ENCODE assay signal across 23 cellular contexts in the genomic region with DNA sequence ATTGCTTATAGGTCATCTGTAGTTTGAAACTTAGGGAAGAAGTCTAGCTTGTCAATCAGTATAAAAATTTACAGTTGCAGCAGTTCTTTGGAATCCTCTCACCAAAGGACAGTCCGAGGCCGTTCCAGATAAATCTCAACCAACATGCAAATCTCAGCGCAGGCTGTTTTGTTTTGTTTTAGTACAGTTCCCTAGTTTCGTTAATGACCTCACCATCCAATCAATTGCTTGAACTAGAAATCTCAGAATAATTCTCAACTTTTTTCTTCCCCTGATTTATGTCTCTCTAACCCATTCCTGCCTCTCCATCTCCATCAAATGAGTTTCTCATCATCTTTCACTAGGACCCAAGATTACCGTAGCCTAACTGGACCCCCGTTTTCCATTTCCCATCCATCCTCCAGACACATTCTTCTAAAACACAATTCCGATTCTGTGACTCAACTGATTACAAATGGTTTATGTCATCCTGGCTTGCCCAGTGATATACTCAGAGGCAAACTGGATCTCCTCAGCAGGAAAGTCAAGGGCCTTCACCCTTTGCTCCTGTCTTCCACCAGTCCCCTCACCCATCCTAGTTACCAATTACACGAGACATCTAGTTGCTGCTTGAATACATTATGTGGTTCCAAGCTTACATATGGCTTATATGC. TPM values are rescaled to one million over a fixed set of nuclear protein-coding genes. Genes with fewer than 3 reads are reported as not detected.
A peak's percentile ranks its signal among the peaks of the same experiment; 100 is the strongest.
DNase-seq lines count a peak whose midpoint lies in the region; ATAC-seq and TF ChIP-seq lines count a peak whose summit lies in the region.
"Had no signal": no experiment of that assay in that cellular context is flagged by ENCODE, and none has a peak within 500 bp of the region (broad histone marks: within the 10 kb centered on the region; RNA-seq: fewer than 3 reads in every experiment).

No MANE protein-coding gene starts in this region.

- no peak for TF ChIP-seq POLR2A in testis (IDR thresholded peaks at IDR 0.05)

- peak overlapping the region; percentile 49 for H3K4me3 ChIP-seq in osteoblast (ENCODE audit: insufficient read depth, low read length)
- H3K4me3 ChIP-seq in testis: no peak overlapping the region
- H3K4me3 ChIP-seq: colonic mucosa, HAP-1, ovary, right lobe of liver had no signal

- H3K9me3 ChIP-seq in osteoblast (ENCODE audit: low read depth, low read length): peaks cover 4% of the 10 kb centered on the region
- H3K9me3 ChIP-seq in testis: no peaks in the 10 kb centered on the region
- H3K9me3 ChIP-seq: colonic mucosa had no signal

- H2AFZ ChIP-seq in osteoblast (ENCODE audit: low read length): peak overlapping the region; percentile 65

- 85 to 91% methylated on average over 8 of the region's 8 CpGs for WGBS in testis, 2 donors

- DNase-seq in ELR (ENCODE audit: low read depth): peak; percentile 86
- DNase-seq in RPMI7951 (ENCODE audit: low read depth): peak; percentile 52
- DNase-seq in fibroblast of peridontal ligament (ENCODE audit: extremely low read depth): peak; percentile 33
- no peak for DNase-seq in osteoblast (ENCODE audit: insufficient read length, low spot score, missing footprints)
- DNase-seq in ecto neural progenitor cell (ENCODE audit: low spot score): no peak
- no peak for DNase-seq in testis
- no peak for DNase-seq in SK-N-DZ (ENCODE audit: low spot score)
- DNase-seq: activated CD4-positive, alpha-beta T cell treated with anti-CD3 and anti-CD28 coated beads for 48 hours; CD4-positive, alpha-beta memory T cell; colonic mucosa; foreskin melanocyte; left cardiac atrium; naive thymus-derived CD4-positive, alpha-beta T cell; NCI-H1092 treated with DMSO at 0.1 percent for 48 hours; NCI-H2029 treated with DMSO at 0.1 percent for 48 hours; NCI-H446 treated with DMSO at 0.1 percent for 48 hours; ovary; right lobe of liver had no signal

- peak overlapping the region; percentile 58 for H3K4me2 ChIP-seq in osteoblast (ENCODE audit: insufficient read depth, low read length)

- TF ChIP-seq CTCF in osteoblast (IDR thresholded peaks at IDR 0.05; ENCODE audit: extremely low read depth, low read depth, low read length) (no peak), testis (IDR thresholded peaks at IDR 0.05) (no peak)

- no peaks in the 10 kb centered on the region for H4K20me1 ChIP-seq in osteoblast (ENCODE audit: insufficient read depth, low read length)

- intact Hi-C loops in testis (cut with DNase I; ENCODE audit: low total_unique reads): loop anchor here (10.0 kb wide), 1 partner anchor 259 kb away; no protein-coding TSS in a partner anchor

- H3K4me1 ChIP-seq in osteoblast (ENCODE audit: insufficient read depth, low read length): peaks cover 8% of the 10 kb centered on the region
- H3K4me1 ChIP-seq in testis: no peaks in the 10 kb centered on the region
- H3K4me1 ChIP-seq: colonic mucosa, right lobe of liver had no signal

- peaks cover 3% of the 10 kb centered on the region for H3K27me3 ChIP-seq in osteoblast (ENCODE audit: insufficient read depth, low read length)
- no peaks in the 10 kb centered on the region for H3K27me3 ChIP-seq in testis
- H3K27me3 ChIP-seq: colonic mucosa, ovary, right lobe of liver had no signal

- peak overlapping the region; percentile 64 for H3K27ac ChIP-seq in osteoblast (ENCODE audit: low read depth, low read length)
- H3K27ac ChIP-seq in testis: no peak overlapping the region
- H3K27ac ChIP-seq: colonic mucosa, ovary, right lobe of liver had no signal

- no peaks in the 10 kb centered on the region for H3K79me2 ChIP-seq in osteoblast (ENCODE audit: insufficient read depth, low read length)

- H3K36me3 ChIP-seq in osteoblast (ENCODE audit: insufficient read depth, low read length) (no peaks in the 10 kb centered on the region), testis (ENCODE audit: low read depth, missing control alignments) (no peaks in the 10 kb centered on the region)
- H3K36me3 ChIP-seq: colonic mucosa, HAP-1, ovary, right lobe of liver had no signal

- no peak for ATAC-seq in GM19395 (IDR thresholded peaks at IDR 0.05; ENCODE audit: unreplicated experiment)
- ATAC-seq: activated naive CD4-positive, alpha-beta T cell treated with anti-CD3 and anti-CD28 coated beads, Interleukin-2, amount 50 U/mL, for 72 hours; naive thymus-derived CD4-positive, alpha-beta T cell; right lobe of liver had no signal

RNA-seq across cellular contexts. Expression of gene SMCO1, which starts 1.3 kb away (rescaled TPM):
- total RNA-seq in RPMI7951 (2014; rRNA removed; shearing (Covaris generic)): not detected in 2 replicates
- total RNA-seq in osteoblast: not detected in 2 replicates
- under 1 TPM; 0.24 to 0.25 TPM for total RNA-seq in testis
- polyA plus RNA-seq in testis (ENCODE audit: insufficient read depth, low read depth, low replicate concordance): 0.91 TPM
- polyA plus RNA-seq in SK-N-DZ (2014; cell fraction: cytosol; rRNA removed): not detected in 2 replicates
- not detected in 2 replicates for polyA plus RNA-seq in SK-N-DZ (2014; cell fraction: nucleus; rRNA removed)
- total RNA-seq: activated naive CD4-positive, alpha-beta T cell treated with anti-CD3 and anti-CD28 coated beads, Interleukin-2, amount 50 U/mL, for 72 hours; CD4-positive, alpha-beta memory T cell; colonic mucosa; LHCN-M2; mesenteric fat pad; naive thymus-derived CD4-positive, alpha-beta T cell; ovary; right lobe of liver had no signal
- polyA plus RNA-seq: CD4-positive, alpha-beta memory T cell; naive thymus-derived CD4-positive, alpha-beta T cell; ovary had no signal

RNA-seq across cellular contexts. Expression of gene RNF168, which starts 10.3 kb away (rescaled TPM):
- 19.9 and 20.1 TPM in 2 replicates for total RNA-seq in RPMI7951 (2014; rRNA removed; shearing (Covaris generic))
- 21.7 and 24.8 TPM in 2 replicates for total RNA-seq in osteoblast
- total RNA-seq in testis: 10 to 100 TPM; 37.7 to 52.8 TPM
- 45.4 TPM for polyA plus RNA-seq in testis (ENCODE audit: insufficient read depth, low read depth, low replicate concordance)
- polyA plus RNA-seq in SK-N-DZ (2014; cell fraction: cytosol; rRNA removed): 11.1 and 13.2 TPM in 2 replicates
- 7.2 and 10.6 TPM in 2 replicates for polyA plus RNA-seq in SK-N-DZ (2014; cell fraction: nucleus; rRNA removed)

RNA-seq across cellular contexts. Expression of gene WDR53, which starts 54.5 kb away (rescaled TPM):
- 8.8 and 9.4 TPM in 2 replicates for total RNA-seq in RPMI7951 (2014; rRNA removed; shearing (Covaris generic))
- 6.8 and 7.2 TPM in 2 replicates for total RNA-seq in osteoblast
- total RNA-seq in testis: 10 to 100 TPM; 25.8 to 38.6 TPM
- polyA plus RNA-seq in testis (ENCODE audit: insufficient read depth, low read depth, low replicate concordance): 140 TPM
- polyA plus RNA-seq in SK-N-DZ (2014; cell fraction: cytosol; rRNA removed): 8.2 and 14.3 TPM in 2 replicates
- polyA plus RNA-seq in SK-N-DZ (2014; cell fraction: nucleus; rRNA removed): 8.5 and 11.8 TPM in 2 replicates

RNA-seq across cellular contexts. Expression of gene FBXO45, which starts 54.6 kb away (rescaled TPM):
- 16.6 and 21.7 TPM in 2 replicates for total RNA-seq in RPMI7951 (2014; rRNA removed; shearing (Covaris generic))
- total RNA-seq in osteoblast: 8.0 TPM in 2 replicates
- 10 to 100 TPM; 11.0 to 16.4 TPM for total RNA-seq in testis
- 20.4 TPM for polyA plus RNA-seq in testis (ENCODE audit: insufficient read depth, low read depth, low replicate concordance)
- polyA plus RNA-seq in SK-N-DZ (2014; cell fraction: cytosol; rRNA removed): 26.5 and 30.4 TPM in 2 replicates
- polyA plus RNA-seq in SK-N-DZ (2014; cell fraction: nucleus; rRNA removed): 10.2 and 11.2 TPM in 2 replicates

Comparison
In these comparisons a context has a peak if more than half of its experiments do, and no peak if none do; other contexts are left out.
1. DNase-seq: peak in ELR (single experiment), RPMI7951 (single experiment) and fibroblast of peridontal ligament (single experiment); none in osteoblast (single experiment), ecto neural progenitor cell (single experiment), testis (single experiment) and SK-N-DZ (single experiment).